17 cellular contexts compared by ENCODE assay signal in the genomic region with DNA sequence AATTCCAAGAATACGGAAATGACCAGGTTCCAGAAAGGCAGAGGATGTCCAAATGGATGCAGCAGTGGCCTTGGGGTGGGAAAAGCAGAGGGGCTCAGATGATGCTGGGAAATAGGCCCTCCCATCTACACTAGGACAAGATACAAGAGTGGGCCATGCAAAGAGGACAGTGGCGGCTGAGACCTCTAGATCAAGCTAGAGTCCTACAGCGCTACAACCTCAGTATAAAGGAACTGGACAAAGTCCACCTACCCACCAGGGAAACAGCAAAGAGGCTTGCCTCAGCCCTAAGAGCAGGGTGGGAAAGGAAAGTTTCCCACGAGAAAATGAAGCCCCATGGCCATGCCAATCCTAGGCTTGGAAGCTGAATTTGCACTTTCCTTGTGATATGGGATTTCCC.
DNase-seq lines count a peak whose midpoint lies in the region; ATAC-seq, FAIRE-seq and TF ChIP-seq lines count a peak whose summit lies in the region.
"Had no signal": no experiment of that assay in that cellular context is flagged by ENCODE, and none has a peak within 500 bp of the region (broad histone marks: within the 10 kb centered on the region; RNA-seq: fewer than 3 reads in every experiment).

No MANE protein-coding gene starts in this region.

- H4K20me1 ChIP-seq in HepG2 (ENCODE audit: insufficient read depth, low read length) = no peaks in the 10 kb centered on the region
- no peaks in the 10 kb centered on the region for H4K20me1 ChIP-seq in osteoblast (ENCODE audit: insufficient read depth, low read length)

- peak overlapping the region; percentile 27 for H3K27ac Mint-ChIP-seq in dendritic cell treated with granulocyte-macrophage colony-stimulating factor and Interleukin-4, amounts not matched to agents 40 ng/mL and 50 ng/mL, for 4 days
- no peak overlapping the region for H3K27ac Mint-ChIP-seq in progenitor cell of endocrine pancreas
- H3K27ac Mint-ChIP-seq: CD14-positive monocyte; CD4-positive, alpha-beta memory T cell had no signal

- no peak for DNase-seq in HepG2 (ENCODE audit: low spot score)
- DNase-seq in right lobe of liver = no peak
- no peak for DNase-seq in osteoblast (ENCODE audit: insufficient read length, low spot score, missing footprints)
- DNase-seq in progenitor cell of endocrine pancreas (ENCODE audit: low spot score, unreplicated experiment) = no peak
- DNase-seq in DMS53 (lab: John Stamatoyannopoulos, UW) = no peak
- DNase-seq: AML-193; CD4-positive, alpha-beta memory T cell; DMS153; DMS79 treated with DMSO at 0.1 percent for 48 hours; GF-D8 had no signal

- H3K27me3 ChIP-seq in HepG2 (ENCODE audit: control insufficient read depth in 1 of 2, insufficient read depth in 2 of 2, low read length in 2 of 2) (no peaks in the 10 kb centered on the region), right lobe of liver (no peaks in the 10 kb centered on the region), osteoblast (ENCODE audit: insufficient read depth, low read length) (no peaks in the 10 kb centered on the region)

- no peak overlapping the region for H3K27ac ChIP-seq in HepG2 (ENCODE audit: extremely low read length, insufficient read depth, low read length)
- H3K27ac ChIP-seq in right lobe of liver = no peak overlapping the region
- H3K27ac ChIP-seq in osteoblast (ENCODE audit: low read depth, low read length) = peak overlapping the region; percentile 91
- H3K27ac ChIP-seq: 22Rv1 had no signal

- CTCF ChIA-PET in HepG2 (lab: Yijun Ruan, JAX; ENCODE audit: low intra/inter-chr PET ratio, low total read pairs) = no interaction called here

- H3K4me1 ChIP-seq in HepG2 (ENCODE audit: insufficient read depth, low read length) (peaks cover 47% of the 10 kb centered on the region), right lobe of liver (peaks cover 0 to 13% (median 0%) of the 10 kb centered on the region in 4 donors), osteoblast (ENCODE audit: insufficient read depth, low read length) (peaks cover 37% of the 10 kb centered on the region)
- H3K4me1 ChIP-seq: HAP-1 had no signal

- no peak for TF ChIP-seq RAD21 in HepG2 (CRISPR knock-in tag; IDR thresholded peaks at IDR 0.05)

- H3K4me3 ChIP-seq in HepG2 (replicated peaks in 1 of 3; ENCODE audit: insufficient read depth in 1 of 3, low read depth in 2 of 3, low read length in 3 of 3) (no peak overlapping the region), right lobe of liver (no peak overlapping the region), osteoblast (ENCODE audit: insufficient read depth, low read length) (no peak overlapping the region)
- H3K4me3 ChIP-seq: A549, HAP-1 had no signal

- H3K4me1 Mint-ChIP-seq in dendritic cell treated with granulocyte-macrophage colony-stimulating factor and Interleukin-4, amounts not matched to agents 40 ng/mL and 50 ng/mL, for 4 days (ENCODE audit: low read depth) = peaks cover 17% of the 10 kb centered on the region
- peaks cover 5% of the 10 kb centered on the region for H3K4me1 Mint-ChIP-seq in progenitor cell of endocrine pancreas (ENCODE audit: low read depth)

- TF ChIP-seq CTCF in HepG2 (CRISPR knock-in tag; IDR thresholded peaks at IDR 0.05) (no peak), right lobe of liver (IDR thresholded peaks at IDR 0.05) (no peak), osteoblast (IDR thresholded peaks at IDR 0.05; ENCODE audit: extremely low read depth, low read depth, low read length) (no peak), progenitor cell of endocrine pancreas (IDR thresholded peaks at IDR 0.05; ENCODE audit: unreplicated experiment) (no peak)

- TF ChIP-seq POLR2A in HepG2 (IDR thresholded peaks at IDR 0.05; ENCODE audit: insufficient read depth in 1 of 2, low read depth in 2 of 2, low read length in 2 of 2) (no peak), right lobe of liver (IDR thresholded peaks at IDR 0.05) (no peak)

- TF ChIP-seq EP300 in HepG2 (IDR thresholded peaks at IDR 0.05; ENCODE audit: low read depth in 2 of 2, low read length in 2 of 2) = no peak
- no peak for TF ChIP-seq EP300 in HepG2 (CRISPR knock-in tag; IDR thresholded peaks at IDR 0.05; ENCODE audit: borderline replicate concordance)

- peaks cover 21% of the 10 kb centered on the region for H3K9me3 Mint-ChIP-seq in dendritic cell treated with granulocyte-macrophage colony-stimulating factor and Interleukin-4, amounts not matched to agents 40 ng/mL and 50 ng/mL, for 4 days
- peaks cover 18% of the 10 kb centered on the region for H3K9me3 Mint-ChIP-seq in progenitor cell of endocrine pancreas (ENCODE audit: low read depth)

- intact Hi-C loops in HepG2 (cut with micrococcal nuclease; ENCODE audit: unreplicated experiment) = no loop called here
- intact Hi-C loops in right lobe of liver (cut with DNase I) = no loop called here
- intact Hi-C loops in dendritic cell treated with granulocyte-macrophage colony-stimulating factor and Interleukin-4, amounts not matched to agents 40 ng/mL and 50 ng/mL, for 4 days (cut with micrococcal nuclease) = no loop called here

- H3K4me2 ChIP-seq in HepG2 (ENCODE audit: low read depth, low read length) = no peak overlapping the region
- H3K4me2 ChIP-seq in osteoblast (ENCODE audit: insufficient read depth, low read length) = no peak overlapping the region
- H3K4me2 ChIP-seq: A549 had no signal

- no peaks in the 10 kb centered on the region for H3K9me3 ChIP-seq in HepG2 (ENCODE audit: low read length)
- H3K9me3 ChIP-seq in right lobe of liver = no peaks in the 10 kb centered on the region
- no peaks in the 10 kb centered on the region for H3K9me3 ChIP-seq in osteoblast (ENCODE audit: low read depth, low read length)
- H3K9me3 ChIP-seq: HAP-1 had no signal

- no peaks in the 10 kb centered on the region for H3K27me3 Mint-ChIP-seq in dendritic cell treated with granulocyte-macrophage colony-stimulating factor and Interleukin-4, amounts not matched to agents 40 ng/mL and 50 ng/mL, for 4 days
- H3K27me3 Mint-ChIP-seq in progenitor cell of endocrine pancreas = no peaks in the 10 kb centered on the region
- H3K27me3 Mint-ChIP-seq: CD4-positive, alpha-beta memory T cell had no signal

- no peaks in the 10 kb centered on the region for H3K79me2 ChIP-seq in HepG2 (ENCODE audit: insufficient read depth, low read length)
- no peaks in the 10 kb centered on the region for H3K79me2 ChIP-seq in osteoblast (ENCODE audit: insufficient read depth, low read length)

- in situ Hi-C loops in HepG2 (cut with HindIII; ENCODE audit: extremely low pct_ligation_motif_present, low pct_unique_long_range_greater_than_20kb) = no loop called here

- H3K36me3 Mint-ChIP-seq in dendritic cell treated with granulocyte-macrophage colony-stimulating factor and Interleukin-4, amounts not matched to agents 40 ng/mL and 50 ng/mL, for 4 days (ENCODE audit: low read depth) = peaks cover 21% of the 10 kb centered on the region
- peaks cover 2% of the 10 kb centered on the region for H3K36me3 Mint-ChIP-seq in progenitor cell of endocrine pancreas (ENCODE audit: insufficient read depth)
- H3K36me3 Mint-ChIP-seq: CD4-positive, alpha-beta memory T cell had no signal

- H2AFZ ChIP-seq in HepG2 (ENCODE audit: low read length) (no peak overlapping the region), osteoblast (ENCODE audit: low read length) (no peak overlapping the region)

- no peak overlapping the region for H3K9ac ChIP-seq in HepG2 (ENCODE audit: insufficient read depth, low read depth, low read length)

- no peak for ATAC-seq in HepG2
- no peak for ATAC-seq in right lobe of liver
- ATAC-seq in GM19452 (IDR thresholded peaks at IDR 0.05; ENCODE audit: unreplicated experiment) = no peak
- ATAC-seq: A549 had no signal

- FAIRE-seq in HepG2 (lab: Jason Lieb, UNC) = no peak
- FAIRE-seq: A549, H1 had no signal

- WGBS in HepG2 (ENCODE audit: low lambda C conversion rate) = 92% methylated on average over 4 of the region's 4 CpGs
- 75% methylated on average over 1 of the region's 4 CpGs for WGBS in right lobe of liver (ENCODE audit: insufficient coverage, low coverage, low lambda C conversion rate, missing lambda C conversion rate)

- H3K36me3 ChIP-seq in HepG2 (replicated peaks in 1 of 2; ENCODE audit: control insufficient read depth in 1 of 2, insufficient read depth in 2 of 2, low read length in 2 of 2) (no peaks in the 10 kb centered on the region), right lobe of liver (no peaks in the 10 kb centered on the region), osteoblast (ENCODE audit: insufficient read depth, low read length) (no peaks in the 10 kb centered on the region)
- H3K36me3 ChIP-seq: HAP-1 had no signal

- BruUV-seq in HepG2 (replicated peaks; lab: Mats Ljungman, UMichigan) = no TSS peak

- POLR2A ChIA-PET in HepG2 (lab: Yijun Ruan, JAX) = interaction anchor here (2.4 kb wide), 1 partner anchor 19 kb away, joined by 10 read pairs; no protein-coding TSS in a partner anchor

- no peak overlapping the region for H3K4me3 Mint-ChIP-seq in dendritic cell treated with granulocyte-macrophage colony-stimulating factor and Interleukin-4, amounts not matched to agents 40 ng/mL and 50 ng/mL, for 4 days
- no peak overlapping the region for H3K4me3 Mint-ChIP-seq in progenitor cell of endocrine pancreas (ENCODE audit: low read depth)
- H3K4me3 Mint-ChIP-seq: CD4-positive, alpha-beta memory T cell had no signal

TF ChIP-seq in HepG2, 621 proteins besides CTCF, POLR2A, EP300 and RAD21 (continues in another document):
- TF ChIP-seq, protein P1, sequence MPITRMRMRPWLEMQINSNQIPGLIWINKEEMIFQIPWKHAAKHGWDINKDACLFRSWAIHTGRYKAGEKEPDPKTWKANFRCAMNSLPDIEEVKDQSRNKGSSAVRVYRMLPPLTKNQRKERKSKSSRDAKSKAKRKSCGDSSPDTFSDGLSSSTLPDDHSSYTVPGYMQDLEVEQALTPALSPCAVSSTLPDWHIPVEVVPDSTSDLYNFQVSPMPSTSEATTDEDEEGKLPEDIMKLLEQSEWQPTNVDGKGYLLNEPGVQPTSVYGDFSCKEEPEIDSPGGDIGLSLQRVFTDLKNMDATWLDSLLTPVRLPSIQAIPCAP (CRISPR knock-in tag; IDR thresholded peaks at IDR 0.05; ENCODE audit: low read depth) = no peak
